9 cellular contexts compared by ENCODE assay signal in genomic region chr16:3938471-3938842, GRCh38. TPM values are rescaled to one million over a fixed set of nuclear protein-coding genes. Genes with fewer than 3 reads are reported as not detected.
DNase-seq lines count a peak whose midpoint lies in the region; ATAC-seq, FAIRE-seq and TF ChIP-seq lines count a peak whose summit lies in the region.
"Had no signal": no experiment of that assay in that cellular context is flagged by ENCODE, and none has a peak within 500 bp of the region (broad histone marks: within the 10 kb centered on the region; RNA-seq: fewer than 3 reads in every experiment).

No MANE protein-coding gene starts in this region.

- no peak overlapping the region for H3K27ac ChIP-seq in HepG2 (ENCODE audit: extremely low read length, insufficient read depth, low read length)
- H3K27ac ChIP-seq in stomach smooth muscle (ENCODE audit: low read length): no peak overlapping the region

- no peak for TF ChIP-seq CTCF in choroid plexus epithelial cell (conservative IDR thresholded peaks at IDR 0.05; ENCODE audit: low read depth, low read length)
- no peak for TF ChIP-seq CTCF in HepG2 (CRISPR knock-in tag; IDR thresholded peaks at IDR 0.05)

- no peaks in the 10 kb centered on the region for H3K36me3 Mint-ChIP-seq in T-helper 2 cell treated with Interferon-gamma antibody and Interleukin-4, amounts not matched to agents 5 μg/mL and 100 μg/mL, for 36 hours (ENCODE audit: low read depth)

- POLR2A ChIA-PET in HepG2 (lab: Yijun Ruan, JAX): no interaction called here

- BruUV-seq in HepG2 (replicated peaks; lab: Mats Ljungman, UMichigan): no TSS peak

- intact Hi-C loops in HepG2 (cut with micrococcal nuclease; ENCODE audit: unreplicated experiment): no loop called here

- H3K4me3 Mint-ChIP-seq in T-helper 2 cell treated with Interferon-gamma antibody and Interleukin-4, amounts not matched to agents 5 μg/mL and 100 μg/mL, for 36 hours: peak overlapping the region; percentile 32

- H3K4me1 ChIP-seq in HepG2 (ENCODE audit: insufficient read depth, low read length) (peaks cover 10% of the 10 kb centered on the region), stomach smooth muscle (ENCODE audit: control insufficient read depth, insufficient read depth, low read length) (peaks cover 4% of the 10 kb centered on the region)

- TF ChIP-seq EP300 in HepG2 (IDR thresholded peaks at IDR 0.05; ENCODE audit: low read depth in 2 of 2, low read length in 2 of 2) (no peak), HepG2 (CRISPR knock-in tag; IDR thresholded peaks at IDR 0.05; ENCODE audit: borderline replicate concordance) (no peak)

- peak; percentile 57 for ATAC-seq in HepG2

- H3K4me1 Mint-ChIP-seq in T-helper 2 cell treated with Interferon-gamma antibody and Interleukin-4, amounts not matched to agents 5 μg/mL and 100 μg/mL, for 36 hours (ENCODE audit: low read depth): no peaks in the 10 kb centered on the region

- CTCF ChIA-PET in HepG2 (lab: Yijun Ruan, JAX; ENCODE audit: low intra/inter-chr PET ratio, low total read pairs): interaction anchor here (1.5 kb wide), 1 partner anchor 315 kb away, joined by 6 read pairs; no protein-coding TSS in a partner anchor

- no peaks in the 10 kb centered on the region for H3K9me3 ChIP-seq in HepG2 (ENCODE audit: low read length)
- H3K9me3 ChIP-seq in stomach smooth muscle (ENCODE audit: control insufficient read depth in 2 of 2, low read length in 2 of 2): no peaks in the 10 kb centered on the region
- H3K9me3 ChIP-seq: mucosa of descending colon had no signal

- H3K27me3 ChIP-seq in HepG2 (ENCODE audit: control insufficient read depth in 1 of 2, insufficient read depth in 2 of 2, low read length in 2 of 2) (peaks cover 2 to 4% of the 10 kb centered on the region in 2 experiments; a peak in 2 of 5 replicates), stomach smooth muscle (ENCODE audit: control insufficient read depth in 1 of 2, insufficient read depth in 2 of 2, low read length in 2 of 2) (no peaks in the 10 kb centered on the region)

- H3K9me3 Mint-ChIP-seq in T-helper 2 cell treated with Interferon-gamma antibody and Interleukin-4, amounts not matched to agents 5 μg/mL and 100 μg/mL, for 36 hours: no peaks in the 10 kb centered on the region

- no peak for DNase-seq in T-helper 2 cell treated with Interferon-gamma antibody and Interleukin-4, amounts not matched to agents 5 μg/mL and 100 μg/mL, for 36 hours (ENCODE audit: low spot score)
- DNase-seq in T-helper 2 cell: no peak
- DNase-seq in choroid plexus epithelial cell (ENCODE audit: low read depth): no peak
- DNase-seq in HepG2 (ENCODE audit: low spot score): no peak
- DNase-seq in NCI-H2196 treated with DMSO at 0.1 percent for 48 hours (lab: John Stamatoyannopoulos, UW; ENCODE audit: unreplicated experiment): no peak
- no peak for DNase-seq in GF-D8 (lab: John Stamatoyannopoulos, UW)
- no peak for DNase-seq in AG08395 (ENCODE audit: low spot score)

- no peaks in the 10 kb centered on the region for H3K79me2 ChIP-seq in HepG2 (ENCODE audit: insufficient read depth, low read length)

- 46% methylated on average over 19 of the region's 19 CpGs for WGBS in HepG2 (ENCODE audit: low lambda C conversion rate)

- H2AFZ ChIP-seq in HepG2 (ENCODE audit: low read length): no peak overlapping the region

- no peak for TF ChIP-seq RAD21 in HepG2 (CRISPR knock-in tag; IDR thresholded peaks at IDR 0.05)

- H3K4me3 ChIP-seq in choroid plexus epithelial cell (ENCODE audit: low read depth, low read length) (peak overlapping the region; percentile 59), HepG2 (replicated peaks in 1 of 3; ENCODE audit: insufficient read depth in 1 of 3, low read depth in 2 of 3, low read length in 3 of 3) (peak overlapping the region; percentile 51 to 79 (median 57)), stomach smooth muscle (ENCODE audit: low read length in 2 of 2) (peak overlapping the region; percentile 53 to 78)
- H3K4me3 ChIP-seq: mucosa of descending colon had no signal

- H3K4me2 ChIP-seq in HepG2 (ENCODE audit: low read depth, low read length): peak overlapping the region; percentile 79

- no peaks in the 10 kb centered on the region for H3K27me3 Mint-ChIP-seq in T-helper 2 cell treated with Interferon-gamma antibody and Interleukin-4, amounts not matched to agents 5 μg/mL and 100 μg/mL, for 36 hours (ENCODE audit: low read depth)

- no peak overlapping the region for H3K27ac Mint-ChIP-seq in T-helper 2 cell treated with Interferon-gamma antibody and Interleukin-4, amounts not matched to agents 5 μg/mL and 100 μg/mL, for 36 hours

- H3K9ac ChIP-seq in HepG2 (ENCODE audit: insufficient read depth, low read depth, low read length) (no peak overlapping the region), stomach smooth muscle (ENCODE audit: low read length in 2 of 2) (no peak overlapping the region)

- no peak for FAIRE-seq in HepG2 (lab: Jason Lieb, UNC)

- in situ Hi-C loops in HepG2 (cut with HindIII; ENCODE audit: extremely low pct_ligation_motif_present, low pct_unique_long_range_greater_than_20kb): no loop called here

- no peak for TF ChIP-seq POLR2A in HepG2 (IDR thresholded peaks at IDR 0.05; ENCODE audit: insufficient read depth in 1 of 2, low read depth in 2 of 2, low read length in 2 of 2)

- H4K20me1 ChIP-seq in HepG2 (ENCODE audit: insufficient read depth, low read length): no peaks in the 10 kb centered on the region

- no peaks in the 10 kb centered on the region for H3K36me3 ChIP-seq in HepG2 (replicated peaks in 1 of 2; ENCODE audit: control insufficient read depth in 1 of 2, insufficient read depth in 2 of 2, low read length in 2 of 2)
- no peaks in the 10 kb centered on the region for H3K36me3 ChIP-seq in stomach smooth muscle (ENCODE audit: control insufficient read depth in 2 of 2, insufficient read depth in 2 of 2, low read length in 2 of 2)

TF ChIP-seq in HepG2, 621 proteins besides CTCF, POLR2A, EP300 and RAD21:
- TF ChIP-seq ZNF44 (CRISPR knock-in tag; IDR thresholded peaks at IDR 0.05) (no peak), ZNF317 (CRISPR knock-in tag; IDR thresholded peaks at IDR 0.05) (no peak), DNMT1 (CRISPR knock-in tag; IDR thresholded peaks at IDR 0.05) (no peak), KAT2B (IDR thresholded peaks at IDR 0.05; ENCODE audit: borderline replicate concordance, low read depth, low read length) (no peak), MTA1 (CRISPR knock-in tag; IDR thresholded peaks at IDR 0.05; ENCODE audit: borderline replicate concordance) (no peak), ISL2 (CRISPR knock-in tag; IDR thresholded peaks at IDR 0.05) (no peak), ZNF430 (CRISPR knock-in tag; IDR thresholded peaks at IDR 0.05) (no peak), ZNF674 (CRISPR knock-in tag; IDR thresholded peaks at IDR 0.05; ENCODE audit: low read depth) (no peak), TRIM24 (CRISPR knock-in tag; IDR thresholded peaks at IDR 0.05) (no peak), ZNF333 (CRISPR knock-in tag; IDR thresholded peaks at IDR 0.05; ENCODE audit: borderline replicate concordance) (no peak), ZNF432 (CRISPR knock-in tag; IDR thresholded peaks at IDR 0.05; ENCODE audit: borderline replicate concordance) (no peak), ZBTB42 (CRISPR knock-in tag; IDR thresholded peaks at IDR 0.05) (no peak), ZIK1 (CRISPR knock-in tag; IDR thresholded peaks at IDR 0.05; ENCODE audit: borderline replicate concordance, low read depth) (no peak)
TF ChIP-seq in HepG2: peak in this region for 0.

RNA-seq across cellular contexts. Expression of gene CREBBP, which starts 57.9 kb away (rescaled TPM):
- 9.6 and 10.4 TPM in 2 replicates for total RNA-seq in HepG2 (2016; rRNA removed; fragmentation: Illumina TruSeq; extraction: Trizol)
- 21.4 and 21.7 TPM in 2 replicates for total RNA-seq in HepG2 (2016; cell fraction: cytosol; rRNA removed; fragmentation: Illumina TruSeq; extraction: Trizol; ENCODE audit: low read depth)
- 8.9 and 11.4 TPM in 2 replicates for total RNA-seq in HepG2 (2016; cell fraction: insoluble cytoplasmic fraction; rRNA removed; fragmentation: Illumina TruSeq; extraction: Trizol)
- total RNA-seq in HepG2 (2016; cell fraction: membrane; rRNA removed; fragmentation: Illumina TruSeq; extraction: Trizol): 11.2 TPM in 2 replicates
- total RNA-seq in HepG2 (2016; cell fraction: nucleus; rRNA removed; fragmentation: Illumina TruSeq; extraction: Trizol): 22.2 and 24.6 TPM in 2 replicates
- 5.3 and 5.6 TPM in 2 replicates for polyA plus RNA-seq in HepG2 (2011; rRNA removed)
- polyA plus RNA-seq in HepG2 (2011; cell fraction: cytosol; rRNA removed): 2.9 and 3.6 TPM in 2 replicates
- 14.4 and 16.2 TPM in 2 replicates for polyA plus RNA-seq in HepG2 (2011; cell fraction: nucleus; rRNA removed)
- 18.0 and 18.4 TPM in 2 replicates for polyA plus RNA-seq in HepG2 (2012)
- polyA plus RNA-seq in HepG2 (2016; cell fraction: cytosol; fragmentation: Illumina TruSeq; extraction: Trizol; ENCODE audit: low read depth): 0.49 and 1.1 TPM in 2 replicates
- polyA plus RNA-seq in HepG2 (2016; cell fraction: insoluble cytoplasmic fraction; fragmentation: Illumina TruSeq; extraction: Trizol; ENCODE audit: low read depth): 8.4 and 12.7 TPM in 2 replicates
- 1.4 and 1.6 TPM in 2 replicates for polyA plus RNA-seq in HepG2 (2016; cell fraction: membrane; fragmentation: Illumina TruSeq; extraction: Trizol; ENCODE audit: low read depth)
- polyA plus RNA-seq in HepG2 (2016; cell fraction: nucleus; fragmentation: Illumina TruSeq; extraction: Trizol; ENCODE audit: insufficient read depth, low read depth): 29.7 and 36.9 TPM in 2 replicates
- polyA minus RNA-seq in HepG2 (2011; rRNA and poly(A)+ RNA removed; ENCODE audit: low replicate concordance): 22.8 and 23.5 TPM in 2 replicates
- 22.0 and 23.0 TPM in 2 replicates for polyA minus RNA-seq in HepG2 (2011; cell fraction: cytosol; rRNA and poly(A)+ RNA removed)
- 37.7 and 49.0 TPM in 2 replicates for polyA minus RNA-seq in HepG2 (2011; cell fraction: nucleus; rRNA and poly(A)+ RNA removed)
